Comparison of ENCODE assay signal across 25 cellular contexts in genomic region chr10:44713307-44713706, GRCh38.
DNase-seq lines count a peak whose midpoint lies in the region; ATAC-seq, FAIRE-seq and TF ChIP-seq lines count a peak whose summit lies in the region.
"Had no signal": no experiment of that assay in that cellular context is flagged by ENCODE, and none has a peak within 500 bp of the region (broad histone marks: within the 10 kb centered on the region; RNA-seq: fewer than 3 reads in every experiment).

No MANE protein-coding gene starts in this region.

- CTCF ChIA-PET in SK-N-SH (lab: Yijun Ruan, JAX): interaction anchor here (0.6 kb wide), 1 partner anchor 8 kb away, joined by 3 read pairs; no protein-coding TSS in a partner anchor

- no peak for TF ChIP-seq POLR2A in body of pancreas (IDR thresholded peaks at IDR 0.05)

- no peak for TF ChIP-seq CTCF in SK-N-SH (IDR thresholded peaks at IDR 0.05)
- TF ChIP-seq CTCF in body of pancreas (IDR thresholded peaks at IDR 0.05): no peak
- no peak for TF ChIP-seq CTCF in nephron (IDR thresholded peaks at IDR 0.05; ENCODE audit: unreplicated experiment in 3 of 3)

- 0% methylated on average over 4 of the region's 4 CpGs for WGBS in SK-N-SH (ENCODE audit: low lambda C conversion rate)
- 13 to 15% methylated on average over 4 of the region's 4 CpGs for WGBS in body of pancreas, 2 donors

- no peak overlapping the region for H2AFZ ChIP-seq in SK-N-SH (ENCODE audit: low read depth)

- POLR2A ChIA-PET in SK-N-SH (lab: Yijun Ruan, JAX): no interaction called here

- no peak overlapping the region for H3K9ac ChIP-seq in SK-N-SH
- H3K9ac ChIP-seq: BLaER1 treated with 17β-estradiol and CSF1 and Interleukin-3, amounts not matched to agents 10 nM and 100 nM had no signal

- no peaks in the 10 kb centered on the region for H3K36me3 ChIP-seq in SK-N-SH (replicated peaks in 1 of 2; ENCODE audit: control insufficient read depth in 1 of 2, insufficient read depth in 2 of 2, low read length in 1 of 2)
- no peaks in the 10 kb centered on the region for H3K36me3 ChIP-seq in body of pancreas (replicated peaks in 1 of 2; ENCODE audit: insufficient read depth in 1 of 2, low read depth in 2 of 2)
- H3K36me3 ChIP-seq: BE2C; BLaER1 treated with 17β-estradiol and CSF1 and Interleukin-3, amounts not matched to agents 10 nM and 100 nM; HAP-1 had no signal

- H3F3A ChIP-seq in SK-N-SH (replicated peaks; ENCODE audit: insufficient read depth): no peaks in the 10 kb centered on the region

- H3K4me2 ChIP-seq in SK-N-SH: no peak overlapping the region

- no peak for DNase-seq in SK-N-SH
- DNase-seq in body of pancreas: peak in 1 of 4 donors; percentile 23
- DNase-seq in pons (ENCODE audit: low spot score): peak; percentile 17
- DNase-seq in RCC 7860 (ENCODE audit: low spot score): no peak
- DNase-seq in DMS114 treated with DMSO at 0.1 percent for 48 hours (lab: John Stamatoyannopoulos, UW; ENCODE audit: unreplicated experiment): no peak
- no peak for DNase-seq in activated CD8-positive, alpha-beta memory T cell treated with anti-CD3 and anti-CD28 coated beads, Interleukin-2, amount 50 U/mL, for 48 hours
- DNase-seq: AML-193; BE2C; Caco-2; CD8-positive, alpha-beta T cell; DMS79; EL; GF-D8; GOT3; HFFc6 had no signal

- ATAC-seq in SK-N-SH treated with all-trans-retinoic acid at 6 μM for 48 hours (peak; percentile 27; the same call in 1 of the 3 replicates), body of pancreas (peak; percentile 40)
- ATAC-seq: CD8-positive, alpha-beta T cell had no signal

- FAIRE-seq in RCC 7860 (lab: Jason Lieb, UNC): no peak
- FAIRE-seq: A204.1, GM12891, GM18507, H54 had no signal

- intact Hi-C loops in body of pancreas (cut with DNase I): no loop called here

- TF ChIP-seq EP300 in SK-N-SH (IDR thresholded peaks at IDR 0.05; ENCODE audit: borderline replicate concordance in 1 of 2, low read depth in 1 of 2, low read length in 1 of 2): no peak

- H3K9me3 ChIP-seq in SK-N-SH: 0 out of 2 replicates have a peak, but pooled peaks cover 4% of the 10 kb centered on the region
- H3K9me3 ChIP-seq in body of pancreas: no peaks in the 10 kb centered on the region
- H3K9me3 ChIP-seq: BE2C, Caco-2, HAP-1 had no signal

- H3K4me3 ChIP-seq in SK-N-SH (ENCODE audit: low read depth in 2 of 2, low read length in 1 of 2) (no peak overlapping the region), body of pancreas (no peak overlapping the region)
- H3K4me3 ChIP-seq: BLaER1 treated with 17β-estradiol and CSF1 and Interleukin-3, amounts not matched to agents 10 nM and 100 nM; HAP-1 had no signal

- no peaks in the 10 kb centered on the region for H3K27me3 Mint-ChIP-seq in nephron (ENCODE audit: low read depth)

- H4K20me1 ChIP-seq in SK-N-SH (ENCODE audit: insufficient read depth): no peaks in the 10 kb centered on the region
- H4K20me1 ChIP-seq: BLaER1 treated with 17β-estradiol and CSF1 and Interleukin-3, amounts not matched to agents 10 nM and 100 nM had no signal

- H3K27ac ChIP-seq in SK-N-SH (ENCODE audit: low read depth in 2 of 2, low read length in 1 of 2) (no peak overlapping the region), body of pancreas (peak overlapping the region in 1 of 4 donors; percentile 49)
- H3K27ac ChIP-seq: 22Rv1; BLaER1 treated with 17β-estradiol and CSF1 and Interleukin-3, amounts not matched to agents 10 nM and 100 nM had no signal

- H3K9me3 Mint-ChIP-seq in nephron: no peaks in the 10 kb centered on the region
- H3K9me3 Mint-ChIP-seq: CD8-positive, alpha-beta T cell; HFFc6 had no signal

- no peaks in the 10 kb centered on the region for H3K79me2 ChIP-seq in SK-N-SH (ENCODE audit: insufficient read depth)

- no peak overlapping the region for H3K4me3 Mint-ChIP-seq in nephron
- H3K4me3 Mint-ChIP-seq: CD14-positive monocyte; CD8-positive, alpha-beta T cell; HFFc6 had no signal

- no peaks in the 10 kb centered on the region; the same call in 1 of the 2 replicates for H3K9me2 ChIP-seq in SK-N-SH

- H3K27ac Mint-ChIP-seq in nephron: peak overlapping the region in 2 of 3 experiments; percentile 40 to 77
- H3K27ac Mint-ChIP-seq: CD14-positive monocyte; CD8-positive, alpha-beta T cell; HFFc6 had no signal

- H3K27me3 ChIP-seq in SK-N-SH (ENCODE audit: insufficient read depth): no peaks in the 10 kb centered on the region
- H3K27me3 ChIP-seq in body of pancreas: no peaks in the 10 kb centered on the region
- H3K27me3 ChIP-seq: BE2C; BLaER1 treated with 17β-estradiol and CSF1 and Interleukin-3, amounts not matched to agents 10 nM and 100 nM had no signal

- TF ChIP-seq RAD21 in SK-N-SH (IDR thresholded peaks at IDR 0.05; ENCODE audit: low read length): no peak

- peaks cover 34% of the 10 kb centered on the region for H3K4me1 Mint-ChIP-seq in nephron

- H3K36me3 Mint-ChIP-seq in nephron (ENCODE audit: low read depth): no peaks in the 10 kb centered on the region
- H3K36me3 Mint-ChIP-seq: CD14-positive monocyte; CD8-positive, alpha-beta T cell had no signal

- no peaks in the 10 kb centered on the region; a peak in 2 of 4 replicates for H3K4me1 ChIP-seq in SK-N-SH (ENCODE audit: control insufficient read depth in 1 of 2, insufficient read depth in 2 of 2, low read depth in 1 of 2, low read length in 1 of 2)
- H3K4me1 ChIP-seq in body of pancreas: peaks cover 26% of the 10 kb centered on the region
- H3K4me1 ChIP-seq: BE2C, Caco-2, HAP-1 had no signal

TF ChIP-seq in SK-N-SH treated with all-trans-retinoic acid at 6 μM for 48 hours, 23 proteins besides CTCF, POLR2A, EP300 and RAD21 (continues in another document):
- TF ChIP-seq PPARA (CRISPR knock-in tag; IDR thresholded peaks at IDR 0.05; ENCODE audit: borderline replicate concordance): no peak
- TF ChIP-seq TSHZ2 (CRISPR knock-in tag; IDR thresholded peaks at IDR 0.05): no peak
- no peak for TF ChIP-seq CSDC2 (CRISPR knock-in tag; IDR thresholded peaks at IDR 0.05)
- TF ChIP-seq ZFP3 (CRISPR knock-in tag; IDR thresholded peaks at IDR 0.05): no peak
- TF ChIP-seq BACH2 (CRISPR knock-in tag; IDR thresholded peaks at IDR 0.05; ENCODE audit: borderline replicate concordance): no peak
- no peak for TF ChIP-seq ZNF565 (CRISPR knock-in tag; conservative IDR thresholded peaks at IDR 0.05; ENCODE audit: low read depth)
- TF ChIP-seq ARNTL (CRISPR knock-in tag; IDR thresholded peaks at IDR 0.05; ENCODE audit: borderline replicate concordance, low read depth): no peak

TF ChIP-seq in SK-N-SH, 30 proteins besides CTCF, POLR2A, EP300 and RAD21:
- TF ChIP-seq TCF12 (IDR thresholded peaks at IDR 0.05) (no peak), TEAD4 (IDR thresholded peaks at IDR 0.05; ENCODE audit: borderline replicate concordance, insufficient read depth) (no peak), NRF1 (IDR thresholded peaks at IDR 0.05; ENCODE audit: low read depth, low read length) (no peak), POLR2AphosphoS5 (IDR thresholded peaks at IDR 0.05; ENCODE audit: low read depth, low read length) (no peak)
- TF ChIP-seq, protein P1, sequence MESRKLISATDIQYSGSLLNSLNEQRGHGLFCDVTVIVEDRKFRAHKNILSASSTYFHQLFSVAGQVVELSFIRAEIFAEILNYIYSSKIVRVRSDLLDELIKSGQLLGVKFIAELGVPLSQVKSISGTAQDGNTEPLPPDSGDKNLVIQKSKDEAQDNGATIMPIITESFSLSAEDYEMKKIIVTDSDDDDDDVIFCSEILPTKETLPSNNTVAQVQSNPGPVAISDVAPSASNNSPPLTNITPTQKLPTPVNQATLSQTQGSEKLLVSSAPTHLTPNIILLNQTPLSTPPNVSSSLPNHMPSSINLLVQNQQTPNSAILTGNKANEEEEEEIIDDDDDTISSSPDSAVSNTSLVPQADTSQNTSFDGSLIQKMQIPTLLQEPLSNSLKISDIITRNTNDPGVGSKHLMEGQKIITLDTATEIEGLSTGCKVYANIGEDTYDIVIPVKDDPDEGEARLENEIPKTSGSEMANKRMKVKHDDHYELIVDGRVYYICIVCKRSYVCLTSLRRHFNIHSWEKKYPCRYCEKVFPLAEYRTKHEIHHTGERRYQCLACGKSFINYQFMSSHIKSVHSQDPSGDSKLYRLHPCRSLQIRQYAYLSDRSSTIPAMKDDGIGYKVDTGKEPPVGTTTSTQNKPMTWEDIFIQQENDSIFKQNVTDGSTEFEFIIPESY (IDR thresholded peaks at IDR 0.05; ENCODE audit: borderline replicate concordance, low read depth): no peak
